Comparison of ENCODE assay signal across 7 cellular contexts in genomic region chr15:22664294-22665058, GRCh38.
DNase-seq lines count a peak whose midpoint lies in the region; ATAC-seq and TF ChIP-seq lines count a peak whose summit lies in the region.
"Not testable (repeated sequence)": the region's sequence is repeated elsewhere in the genome, so short reads cannot be mapped to it uniquely, and the experiment has no call there.

No MANE protein-coding gene starts in this region.

- H3K4me3 ChIP-seq in colonic mucosa (peak overlapping the region; percentile 32), rectal smooth muscle tissue (ENCODE audit: low read length) (peak overlapping the region; percentile 37)

- not testable (repeated sequence) for H3K9me3 Mint-ChIP-seq in activated CD8-positive, alpha-beta T cell treated with anti-CD3 and anti-CD28 coated beads for 36 hours

- not testable (repeated sequence) for H3K4me1 ChIP-seq in colonic mucosa; rectal smooth muscle tissue (ENCODE audit: control insufficient read depth, insufficient read depth, low read length)

- ATAC-seq in GM18517 (IDR thresholded peaks at IDR 0.05; ENCODE audit: unreplicated experiment) (peak; percentile 54), HG02678 (IDR thresholded peaks at IDR 0.05; ENCODE audit: unreplicated experiment) (peak; percentile 74)
- ATAC-seq in activated CD8-positive, alpha-beta T cell treated with anti-CD3 and anti-CD28 coated beads for 36 hours = peak; percentile 81

- POLR2A ChIA-PET in activated CD8-positive, alpha-beta T cell treated with anti-CD3 and anti-CD28 coated beads for 36 hours (lab: Charles Lee) = not testable (repeated sequence)

- H3K27ac Mint-ChIP-seq in activated CD8-positive, alpha-beta T cell treated with anti-CD3 and anti-CD28 coated beads for 36 hours = peak overlapping the region; percentile 86

- H3K9ac ChIP-seq in colonic mucosa (ENCODE audit: low read depth in 2 of 2, low read length in 2 of 2) = peak overlapping the region in 1 of 2 donors; percentile 43
- H3K9ac ChIP-seq in rectal smooth muscle tissue (ENCODE audit: low read length) = not testable (repeated sequence)

- intact Hi-C loops in activated CD8-positive, alpha-beta T cell treated with anti-CD3 and anti-CD28 coated beads for 36 hours (cut with micrococcal nuclease); colonic mucosa (cut with DNase I): not testable (repeated sequence)

- H3K36me3 Mint-ChIP-seq in activated CD8-positive, alpha-beta T cell treated with anti-CD3 and anti-CD28 coated beads for 36 hours (ENCODE audit: low read depth) = not testable (repeated sequence)

- not testable (repeated sequence) for H3K36me3 ChIP-seq in colonic mucosa; rectal smooth muscle tissue (ENCODE audit: control insufficient read depth, insufficient read depth, low read length)

- not testable (repeated sequence) for TF ChIP-seq CTCF in activated CD8-positive, alpha-beta T cell treated with anti-CD3 and anti-CD28 coated beads for 36 hours (IDR thresholded peaks at IDR 0.05); colonic mucosa (IDR thresholded peaks at IDR 0.05)

- not testable (repeated sequence) for H3K27me3 Mint-ChIP-seq in activated CD8-positive, alpha-beta T cell treated with anti-CD3 and anti-CD28 coated beads for 36 hours

- H3K27ac ChIP-seq in colonic mucosa (peak overlapping the region; percentile 28), rectal smooth muscle tissue (ENCODE audit: low read depth, low read length) (peak overlapping the region; percentile 79)

- not testable (repeated sequence) for H3K27me3 ChIP-seq in colonic mucosa; rectal smooth muscle tissue (ENCODE audit: control insufficient read depth, insufficient read depth, low read length)

- H3K4me1 Mint-ChIP-seq in activated CD8-positive, alpha-beta T cell treated with anti-CD3 and anti-CD28 coated beads for 36 hours (ENCODE audit: low read depth) = not testable (repeated sequence)

- H3K4me3 Mint-ChIP-seq in activated CD8-positive, alpha-beta T cell treated with anti-CD3 and anti-CD28 coated beads for 36 hours = peak overlapping the region; percentile 71

- DNase-seq in NCI-H146 (lab: John Stamatoyannopoulos, UW) = peak; percentile 0
- peak; percentile 54 for DNase-seq in activated CD8-positive, alpha-beta T cell treated with anti-CD3 and anti-CD28 coated beads for 36 hours
- not testable (repeated sequence) for DNase-seq in colonic mucosa
- DNase-seq in inferior parietal cortex (ENCODE audit: extremely low spot score) = peak; percentile 6

- not testable (repeated sequence) for H3K9me3 ChIP-seq in colonic mucosa

- CTCF ChIA-PET in activated CD8-positive, alpha-beta T cell treated with anti-CD3 and anti-CD28 coated beads for 36 hours (lab: Charles Lee) = not testable (repeated sequence)
